ENCODE assay signal across 5 cellular contexts in the genomic region with DNA sequence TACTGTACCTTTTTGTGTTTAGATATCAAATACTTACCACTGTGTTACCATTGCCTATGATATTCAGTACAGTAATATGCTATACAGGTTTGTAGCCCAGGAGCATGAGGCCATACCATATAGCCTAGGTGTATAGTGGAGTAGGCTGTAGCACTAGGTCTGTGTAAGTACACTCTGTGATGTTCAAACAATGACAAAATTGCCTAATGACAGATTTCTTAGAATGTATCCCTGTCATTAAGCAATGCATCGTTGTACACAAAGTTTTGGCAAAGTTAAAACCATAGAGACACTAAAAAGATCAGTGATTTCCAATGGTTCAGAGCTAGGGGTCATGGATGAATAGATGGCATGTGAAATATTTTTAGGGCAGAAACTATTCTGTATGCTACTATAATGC.
"Had no signal": no experiment of that assay in that cellular context is flagged by ENCODE, and none has a peak within 500 bp of the region (broad histone marks: within the 10 kb centered on the region; RNA-seq: fewer than 3 reads in every experiment).

No MANE protein-coding gene starts in this region.

- H3K27ac ChIP-seq: HL-60 had no signal

- ATAC-seq: K562 had no signal

- H3K4me3 ChIP-seq: K562 had no signal

- FAIRE-seq: HTR-8/SVneo, K562 had no signal

- DNase-seq: IMR-90, KBM-7 had no signal
